20 cellular contexts compared by ENCODE assay signal in genomic region chr14:95287176-95287754, GRCh38. TPM values are rescaled to one million over a fixed set of nuclear protein-coding genes. Genes with fewer than 3 reads are reported as not detected.
DNase-seq lines count a peak whose midpoint lies in the region; ATAC-seq, FAIRE-seq and TF ChIP-seq lines count a peak whose summit lies in the region.
"Had no signal": no experiment of that assay in that cellular context is flagged by ENCODE, and none has a peak within 500 bp of the region (broad histone marks: within the 10 kb centered on the region; RNA-seq: fewer than 3 reads in every experiment).

No MANE protein-coding gene starts in this region.

- H3K27ac Mint-ChIP-seq in endothelial cell (ENCODE audit: unreplicated experiment) = no peak overlapping the region
- H3K27ac Mint-ChIP-seq: natural killer cell treated with Interleukin-12 subunit alpha and Interleukin-12 subunit beta and Interleukin-15 and Interleukin-18, amount 100 ng/mL, for 72 hours had no signal

- POLR2A ChIA-PET in RWPE1 (lab: Yijun Ruan, JAX; ENCODE audit: low non-redundant PET) = no interaction called here

- CTCF ChIA-PET in RWPE1 (lab: Yijun Ruan, JAX) = no interaction called here

- H3K4me3 ChIP-seq in keratinocyte (ENCODE audit: control insufficient read depth in 2 of 3, extremely low read depth in 1 of 3, insufficient read depth in 2 of 3, low read depth in 1 of 3, low read length in 3 of 3) = no peak overlapping the region
- H3K4me3 ChIP-seq: BLaER1, colonic mucosa, GM23248, left ventricle myocardium inferior, pancreas had no signal

- H3K4me2 ChIP-seq in keratinocyte (ENCODE audit: control insufficient read depth, extremely low read depth, insufficient read depth, low read depth, low read length) = no peak overlapping the region
- H3K4me2 ChIP-seq: BLaER1 had no signal

- TF ChIP-seq CTCF in RWPE1 (conservative IDR thresholded peaks at IDR 0.05; ENCODE audit: low read depth) (no peak), keratinocyte (optimal IDR thresholded peaks at IDR 0.05 in 1 of 3, IDR thresholded peaks at IDR 0.05 in 1 of 3, conservative IDR thresholded peaks at IDR 0.05 in 1 of 3; ENCODE audit: extremely low read depth in 1 of 3, insufficient read depth in 2 of 3, low read length in 3 of 3) (no peak), endothelial cell (IDR thresholded peaks at IDR 0.05; ENCODE audit: unreplicated experiment) (no peak)

- no peak overlapping the region for H3K9ac ChIP-seq in keratinocyte (ENCODE audit: control insufficient read depth, extremely low read depth, insufficient read depth, low read length)
- H3K9ac ChIP-seq: BLaER1, GM23248 had no signal

- H3K27ac ChIP-seq in RWPE1 = 0 out of 2 replicates have a peak overlapping the region, but pooled peaks have one; percentile 4
- H3K27ac ChIP-seq in keratinocyte (ENCODE audit: control insufficient read depth, insufficient read depth, low read length) = no peak overlapping the region
- H3K27ac ChIP-seq: BLaER1, brain microvascular endothelial cell, colonic mucosa, GM23248, pancreas, WERI-Rb-1 had no signal

- H3K27me3 Mint-ChIP-seq in endothelial cell (ENCODE audit: unreplicated experiment) = peaks cover 1% of the 10 kb centered on the region

- H3K27me3 ChIP-seq in keratinocyte (ENCODE audit: control insufficient read depth, extremely low read depth, insufficient read depth, low read length) = no peaks in the 10 kb centered on the region
- H3K27me3 ChIP-seq: BLaER1, brain microvascular endothelial cell, colonic mucosa, pancreas had no signal

- H3K9me1 ChIP-seq in keratinocyte (ENCODE audit: control insufficient read depth, extremely low read depth, insufficient read depth, low read length) = peaks cover 3% of the 10 kb centered on the region

- H3K36me3 ChIP-seq in keratinocyte (ENCODE audit: control insufficient read depth in 2 of 2, extremely low read depth in 1 of 2, insufficient read depth in 2 of 2, low read length in 2 of 2) = no peaks in the 10 kb centered on the region
- H3K36me3 ChIP-seq: brain microvascular endothelial cell, colonic mucosa, left ventricle myocardium inferior, pancreas had no signal

- ATAC-seq in HG03520 (IDR thresholded peaks at IDR 0.05; ENCODE audit: unreplicated experiment) = no peak
- ATAC-seq: natural killer cell treated with Interleukin-12 subunit alpha and Interleukin-12 subunit beta and Interleukin-15 and Interleukin-18, amount 100 ng/mL, for 72 hours; pancreas; sciatic nerve had no signal

- H4K20me1 ChIP-seq in keratinocyte (ENCODE audit: control insufficient read depth, extremely low read depth, insufficient read depth, low read length) = no peaks in the 10 kb centered on the region
- H4K20me1 ChIP-seq: BLaER1 had no signal

- FAIRE-seq in keratinocyte (lab: Jason Lieb, UNC) = peak; percentile 32
- FAIRE-seq: endometrium, pancreas had no signal

- dilution Hi-C loops in keratinocyte (cut with MboI; ENCODE audit: extremely low pct_ligation_motif_present, low sequenced_read_pairs) = no loop called here

- no peak overlapping the region for H3K4me3 Mint-ChIP-seq in endothelial cell (ENCODE audit: unreplicated experiment)
- H3K4me3 Mint-ChIP-seq: natural killer cell treated with Interleukin-12 subunit alpha and Interleukin-12 subunit beta and Interleukin-15 and Interleukin-18, amount 100 ng/mL, for 72 hours had no signal

- DNase-seq in DMS153 (lab: John Stamatoyannopoulos, UW) (peak; percentile 37), NCI-H1694 treated with DMSO at 0.1 percent for 48 hours (lab: John Stamatoyannopoulos, UW) (peak; percentile 96), RWPE1 (ENCODE audit: low spot score) (no peak), keratinocyte (ENCODE audit: low read depth, low spot score) (peak; percentile 11), NK-92 (lab: John Stamatoyannopoulos, UW; ENCODE audit: unreplicated experiment) (no peak), NCI-H1930 (lab: John Stamatoyannopoulos, UW) (no peak), endothelial cell (ENCODE audit: low spot score) (no peak)
- DNase-seq: activated effector memory CD4-positive, alpha-beta T cell treated with anti-CD3 and anti-CD28 coated beads, Interleukin-2, amount 50 U/mL, for 16 hours; brain microvascular endothelial cell; Calu3; colonic mucosa; GM23248; left ventricle myocardium inferior; pancreas; WERI-Rb-1 had no signal

- H3K9me3 Mint-ChIP-seq in endothelial cell (ENCODE audit: unreplicated experiment) = no peaks in the 10 kb centered on the region
- H3K9me3 Mint-ChIP-seq: natural killer cell treated with Interleukin-12 subunit alpha and Interleukin-12 subunit beta and Interleukin-15 and Interleukin-18, amount 100 ng/mL, for 72 hours had no signal

- no peaks in the 10 kb centered on the region for H3K79me2 ChIP-seq in keratinocyte (ENCODE audit: control insufficient read depth, insufficient read depth, low read length)

- H2AFZ ChIP-seq in keratinocyte (ENCODE audit: control insufficient read depth, low read length) = no peak overlapping the region
- H2AFZ ChIP-seq: GM23248 had no signal

- H3K9me3 ChIP-seq in keratinocyte (ENCODE audit: control insufficient read depth, low read depth, low read length) = no peaks in the 10 kb centered on the region
- H3K9me3 ChIP-seq: colonic mucosa, left ventricle myocardium inferior, pancreas had no signal

- H3K36me3 Mint-ChIP-seq in endothelial cell (ENCODE audit: low read depth, unreplicated experiment) = no peaks in the 10 kb centered on the region
- H3K36me3 Mint-ChIP-seq: natural killer cell treated with Interleukin-12 subunit alpha and Interleukin-12 subunit beta and Interleukin-15 and Interleukin-18, amount 100 ng/mL, for 72 hours had no signal

- no peaks in the 10 kb centered on the region for H3K4me1 Mint-ChIP-seq in endothelial cell (ENCODE audit: unreplicated experiment)

- peaks cover 20% of the 10 kb centered on the region for H3K4me1 ChIP-seq in keratinocyte (ENCODE audit: control insufficient read depth, extremely low read depth, insufficient read depth, low read length)

RNA-seq across cellular contexts. Expression of gene CLMN, which starts 32.4 kb away (rescaled TPM):
- 2.9 to 7.0 TPM (median 6.1 TPM) in 3 replicates for polyA plus RNA-seq in keratinocyte
- polyA plus RNA-seq in keratinocyte (2011; ENCODE audit: low read depth) = 13.8 TPM
- 6.1 and 9.6 TPM in 2 replicates for polyA plus RNA-seq in keratinocyte (2011; cell fraction: cytosol; rRNA removed)
- polyA plus RNA-seq in keratinocyte (2011; cell fraction: nucleus; rRNA removed) = 8.1 and 9.1 TPM in 2 replicates
- polyA plus RNA-seq in keratinocyte (2012; ENCODE audit: low replicate concordance) = 4.1 and 8.5 TPM in 2 replicates
- 3.2 to 16.5 TPM (median 5.1 TPM) in 3 replicates for polyA minus RNA-seq in keratinocyte
- 5.6 TPM for polyA minus RNA-seq in keratinocyte (2011; cell fraction: cytosol; rRNA and poly(A)+ RNA removed)
- polyA minus RNA-seq in keratinocyte (2011; cell fraction: nucleus; rRNA and poly(A)+ RNA removed) = 5.5 and 13.3 TPM in 2 replicates
- 0.46 TPM for total RNA-seq in endothelial cell (ENCODE audit: unreplicated experiment)

Comparison
In these comparisons a context has a peak if more than half of its experiments do, and no peak if none do; other contexts are left out.
1. DNase-seq: peak in DMS153 (single experiment), NCI-H1694 treated with DMSO at 0.1 percent for 48 hours (single experiment) and keratinocyte (single experiment); none in RWPE1 (single experiment), NK-92 (single experiment), NCI-H1930 (0 of 2) and endothelial cell (single experiment).